8 cellular contexts compared by ENCODE assay signal in the genomic region with DNA sequence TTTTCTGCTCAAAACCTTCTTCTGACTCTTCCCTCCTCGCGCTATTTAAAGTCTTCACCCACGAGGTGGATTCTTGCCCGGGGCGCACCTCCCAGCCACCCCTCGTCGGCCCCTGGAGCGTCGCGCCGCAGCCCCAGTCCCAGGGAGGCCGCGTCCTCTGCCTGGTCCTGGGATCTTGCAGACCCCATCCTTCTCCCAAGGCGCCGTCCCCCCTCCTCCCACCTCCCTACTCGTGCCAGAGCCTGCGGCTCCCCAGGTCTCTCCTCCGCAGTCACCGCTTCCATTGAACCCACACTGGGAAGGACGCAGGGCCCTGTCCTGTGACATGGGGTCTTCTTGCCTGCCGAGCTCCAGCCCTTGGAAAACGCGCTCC. TPM values are rescaled to one million over a fixed set of nuclear protein-coding genes. Genes with fewer than 3 reads are reported as not detected.
DNase-seq lines count a peak whose midpoint lies in the region; ATAC-seq and TF ChIP-seq lines count a peak whose summit lies in the region.

No MANE protein-coding gene starts in this region.

- H3K27me3 ChIP-seq in right atrium auricular region: no peaks in the 10 kb centered on the region

- no peaks in the 10 kb centered on the region for H3K9me3 Mint-ChIP-seq in activated naive CD8-positive, alpha-beta T cell (ENCODE audit: low read depth)

- peaks cover 0 to 11% of the 10 kb centered on the region in 2 donors for H3K4me1 ChIP-seq in right atrium auricular region

- no peaks in the 10 kb centered on the region for H3K9me3 ChIP-seq in right atrium auricular region

- H3K27ac ChIP-seq in right atrium auricular region: peak overlapping the region; percentile 81 to 91

- no peaks in the 10 kb centered on the region for H3K27me3 Mint-ChIP-seq in activated naive CD8-positive, alpha-beta T cell

- peak overlapping the region; percentile 97 for H3K4me3 Mint-ChIP-seq in activated naive CD8-positive, alpha-beta T cell

- TF ChIP-seq CTCF in right atrium auricular region (IDR thresholded peaks at IDR 0.05): no peak

- H3K36me3 Mint-ChIP-seq in activated naive CD8-positive, alpha-beta T cell: peaks cover 12% of the 10 kb centered on the region

- peak overlapping the region; percentile 73 to 79 for H3K4me3 ChIP-seq in right atrium auricular region

- peak; percentile 56 for DNase-seq in DMS53 (lab: John Stamatoyannopoulos, UW)
- DNase-seq in DMS53 treated with DMSO at 0.1 percent for 48 hours (lab: John Stamatoyannopoulos, UW; ENCODE audit: unreplicated experiment): no peak
- no peak for DNase-seq in right atrium auricular region (ENCODE audit: low spot score)
- peak; percentile 11 for DNase-seq in putamen (ENCODE audit: low spot score)
- no peak for DNase-seq in A172 (ENCODE audit: low spot score)
- no peak for DNase-seq in NCI-H2227 treated with DMSO at 0.1 percent for 48 hours (lab: John Stamatoyannopoulos, UW)

- ATAC-seq in HG03378 (IDR thresholded peaks at IDR 0.05; ENCODE audit: unreplicated experiment): peak; percentile 7

- H3K27ac Mint-ChIP-seq in activated naive CD8-positive, alpha-beta T cell: peak overlapping the region; percentile 97

- H3K4me1 Mint-ChIP-seq in activated naive CD8-positive, alpha-beta T cell (ENCODE audit: low read depth): peaks cover 24% of the 10 kb centered on the region

- H3K36me3 ChIP-seq in right atrium auricular region: peaks cover 2% of the 10 kb centered on the region

RNA-seq across cellular contexts. Expression of gene ZNF808, which starts 0.5 kb away (rescaled TPM):
- total RNA-seq in right atrium auricular region: 10 to 100 TPM; 22.0 to 30.3 TPM
- 2.2 and 2.5 TPM in 2 replicates for total RNA-seq in A172 (2014; rRNA removed; shearing (Covaris generic))

RNA-seq across cellular contexts. Expression of gene ZNF701, which starts 42.1 kb away (rescaled TPM):
- total RNA-seq in right atrium auricular region: 10 to 100 TPM; 12.7 to 13.6 TPM
- 4.9 and 6.3 TPM in 2 replicates for total RNA-seq in A172 (2014; rRNA removed; shearing (Covaris generic))

Comparison
In these comparisons a context has a peak if more than half of its experiments do, and no peak if none do; other contexts are left out.
1. DNase-seq: peak in DMS53 (single experiment) and putamen (single experiment); none in DMS53 treated with DMSO at 0.1 percent for 48 hours (single experiment), right atrium auricular region (single experiment), A172 (single experiment) and NCI-H2227 treated with DMSO at 0.1 percent for 48 hours (single experiment).